In the genomic region with DNA sequence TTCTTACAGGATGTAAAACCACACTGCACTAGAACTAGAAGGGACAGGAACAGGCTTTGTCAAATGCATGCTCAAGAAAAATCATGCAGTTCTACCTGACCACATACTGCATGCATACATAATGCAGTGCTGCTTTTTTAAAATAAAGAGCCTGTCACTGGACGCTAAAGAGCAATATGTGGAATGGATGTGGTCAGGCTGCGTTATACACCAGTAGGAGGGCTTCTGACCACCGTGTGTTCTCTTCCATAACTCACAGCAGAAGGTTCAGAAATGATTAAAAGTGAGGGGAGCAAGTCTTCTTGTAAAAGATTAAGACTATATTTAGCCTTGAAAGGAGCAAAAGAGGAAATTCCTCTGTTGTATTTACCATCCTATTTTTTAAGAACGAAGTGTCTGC, we compare ENCODE assay signal across 22 cellular contexts.
A peak's percentile ranks its signal among the peaks of the same experiment; 100 is the strongest.
DNase-seq lines count a peak whose midpoint lies in the region; ATAC-seq, FAIRE-seq and TF ChIP-seq lines count a peak whose summit lies in the region.
"Had no signal": no experiment of that assay in that cellular context is flagged by ENCODE, and none has a peak within 500 bp of the region (broad histone marks: within the 10 kb centered on the region; RNA-seq: fewer than 3 reads in every experiment).

No MANE protein-coding gene starts in this region.

- H3K36me3 Mint-ChIP-seq in activated naive CD8-positive, alpha-beta T cell treated with anti-CD3 and anti-CD28 coated beads, Interleukin-2, amount 10 ng/mL, durations not matched to agents 7 days and 5 days: no peaks in the 10 kb centered on the region
- no peaks in the 10 kb centered on the region for H3K36me3 Mint-ChIP-seq in activated naive CD8-positive, alpha-beta T cell treated with anti-CD3 and anti-CD28 coated beads for 36 hours
- peaks cover 2% of the 10 kb centered on the region for H3K36me3 Mint-ChIP-seq in endodermal cell (ENCODE audit: low read depth)
- no peaks in the 10 kb centered on the region for H3K36me3 Mint-ChIP-seq in stimulated activated naive B cell treated with anti-CD40 and anti-IgM and Interleukin-4, amounts not matched to agents 10 μg/mL and 1 μg/mL and 100 μg/mL, for 72 hours
- H3K36me3 Mint-ChIP-seq: CD8-positive, alpha-beta T cell had no signal

- no peak overlapping the region for H3K4me3 Mint-ChIP-seq in activated naive CD8-positive, alpha-beta T cell treated with anti-CD3 and anti-CD28 coated beads, Interleukin-2, amount 10 ng/mL, durations not matched to agents 7 days and 5 days
- no peak overlapping the region for H3K4me3 Mint-ChIP-seq in activated naive CD8-positive, alpha-beta T cell treated with anti-CD3 and anti-CD28 coated beads for 36 hours
- no peak overlapping the region for H3K4me3 Mint-ChIP-seq in endodermal cell
- H3K4me3 Mint-ChIP-seq in stimulated activated naive B cell treated with anti-CD40 and anti-IgM and Interleukin-4, amounts not matched to agents 10 μg/mL and 1 μg/mL and 100 μg/mL, for 72 hours: peak overlapping the region in 1 of 2 donors; percentile 11
- H3K4me3 Mint-ChIP-seq: B cell; CD8-positive, alpha-beta T cell; HFFc6; IgD-negative memory B cell had no signal

- peaks cover 7% of the 10 kb centered on the region for H3K9me3 ChIP-seq in endodermal cell (ENCODE audit: control insufficient read depth, low read length)
- H3K9me3 ChIP-seq: BLaER1 treated with 17β-estradiol and CSF1 and Interleukin-3, amounts not matched to agents 10 nM and 100 nM had no signal

- H3K9me3 Mint-ChIP-seq in activated naive CD8-positive, alpha-beta T cell treated with anti-CD3 and anti-CD28 coated beads, Interleukin-2, amount 10 ng/mL, durations not matched to agents 7 days and 5 days: no peaks in the 10 kb centered on the region
- H3K9me3 Mint-ChIP-seq in activated naive CD8-positive, alpha-beta T cell treated with anti-CD3 and anti-CD28 coated beads for 36 hours: no peaks in the 10 kb centered on the region
- peaks cover 9% of the 10 kb centered on the region for H3K9me3 Mint-ChIP-seq in endodermal cell
- no peaks in the 10 kb centered on the region for H3K9me3 Mint-ChIP-seq in stimulated activated naive B cell treated with anti-CD40 and anti-IgM and Interleukin-4, amounts not matched to agents 10 μg/mL and 1 μg/mL and 100 μg/mL, for 72 hours
- H3K9me3 Mint-ChIP-seq: CD8-positive, alpha-beta T cell; IgD-negative memory B cell had no signal

- ATAC-seq in activated naive CD8-positive, alpha-beta T cell treated with anti-CD3 and anti-CD28 coated beads, Interleukin-2, amount 10 ng/mL, durations not matched to agents 7 days and 5 days (ENCODE audit: low read depth): peak; percentile 24
- peak; percentile 87 to 88 for ATAC-seq in stimulated activated naive B cell treated with anti-CD40 and anti-IgM and Interleukin-4, amounts not matched to agents 10 μg/mL and 1 μg/mL and 100 μg/mL, for 72 hours (replicated peaks)
- no peak for ATAC-seq in HG03039 (IDR thresholded peaks at IDR 0.05; ENCODE audit: unreplicated experiment)
- no peak for ATAC-seq in GM18868 (IDR thresholded peaks at IDR 0.05; ENCODE audit: unreplicated experiment)
- ATAC-seq: CD8-positive, alpha-beta T cell; HCT116; HepG2 had no signal

- whole genome bisulfite sequencing in endodermal cell (ENCODE audit: insufficient coverage in 1 of 2, insufficient read length in 1 of 2), 2 experiments: 71 to 93% methylated on average over 1 to 4 of the region's 4 CpGs

- H3K36me3 ChIP-seq in endodermal cell (ENCODE audit: control insufficient read depth, insufficient read depth, low read length): no peaks in the 10 kb centered on the region
- H3K36me3 ChIP-seq: BLaER1 treated with 17β-estradiol and CSF1 and Interleukin-3, amounts not matched to agents 10 nM and 100 nM had no signal

- no peak overlapping the region for H3K27ac ChIP-seq in endodermal cell (ENCODE audit: low read depth, low read length)
- H3K27ac ChIP-seq: BLaER1 treated with 17β-estradiol and CSF1 and Interleukin-3, amounts not matched to agents 10 nM and 100 nM had no signal

- no peak overlapping the region for H3K27ac Mint-ChIP-seq in activated naive CD8-positive, alpha-beta T cell treated with anti-CD3 and anti-CD28 coated beads, Interleukin-2, amount 10 ng/mL, durations not matched to agents 7 days and 5 days
- no peak overlapping the region for H3K27ac Mint-ChIP-seq in activated naive CD8-positive, alpha-beta T cell treated with anti-CD3 and anti-CD28 coated beads for 36 hours
- H3K27ac Mint-ChIP-seq in endodermal cell: no peak overlapping the region
- H3K27ac Mint-ChIP-seq in stimulated activated naive B cell treated with anti-CD40 and anti-IgM and Interleukin-4, amounts not matched to agents 10 μg/mL and 1 μg/mL and 100 μg/mL, for 72 hours: no peak overlapping the region
- H3K27ac Mint-ChIP-seq: B cell; CD8-positive, alpha-beta T cell; HFFc6; IgD-negative memory B cell had no signal

- no peak for FAIRE-seq in GM12892 (lab: Jason Lieb, UNC)
- FAIRE-seq: GM18507, H54, HepG2 had no signal

- no peak for TF ChIP-seq CTCF in NB4 (IDR thresholded peaks at IDR 0.05; ENCODE audit: low read depth, low read length)
- TF ChIP-seq CTCF in endodermal cell (conservative IDR thresholded peaks at IDR 0.05): no peak

- peaks cover 13% of the 10 kb centered on the region for H3K4me1 ChIP-seq in endodermal cell (ENCODE audit: control insufficient read depth, insufficient read depth, low read length)

- POLR2A ChIA-PET in activated naive CD8-positive, alpha-beta T cell treated with anti-CD3 and anti-CD28 coated beads, Interleukin-2, amount 10 ng/mL, durations not matched to agents 7 days and 5 days (lab: Charles Lee): no interaction called here

- DNase-seq in activated naive CD8-positive, alpha-beta T cell treated with anti-CD3 and anti-CD28 coated beads, Interleukin-2, amount 10 ng/mL, durations not matched to agents 7 days and 5 days: no peak
- DNase-seq in activated naive CD8-positive, alpha-beta T cell treated with anti-CD3 and anti-CD28 coated beads for 36 hours: no peak
- DNase-seq in NB4 (ENCODE audit: low read depth) (peak; percentile 15), endodermal cell (peak; percentile 13), GM12892 (ENCODE audit: insufficient read length) (no peak)
- peak; percentile 7 for DNase-seq in stimulated activated naive B cell treated with anti-CD40 and anti-IgM and Interleukin-4, amounts not matched to agents 10 μg/mL and 1 μg/mL and 100 μg/mL, for 72 hours
- DNase-seq: 8988T; Calu3; CD8-positive, alpha-beta T cell; DMS79 treated with DMSO at 0.1 percent for 48 hours; GF-D8; HFFc6; KG1 had no signal

- no peaks in the 10 kb centered on the region for H3K27me3 ChIP-seq in endodermal cell (ENCODE audit: control insufficient read depth, insufficient read depth, low read length, poor library complexity, severe bottlenecking)
- H3K27me3 ChIP-seq: BLaER1 treated with 17β-estradiol and CSF1 and Interleukin-3, amounts not matched to agents 10 nM and 100 nM had no signal

- H3K4me3 ChIP-seq in NB4 (ENCODE audit: low read depth, low read length) (no peak overlapping the region), endodermal cell (ENCODE audit: low read length) (no peak overlapping the region)
- H3K4me3 ChIP-seq: BLaER1 treated with 17β-estradiol and CSF1 and Interleukin-3, amounts not matched to agents 10 nM and 100 nM had no signal

- peaks cover 15% of the 10 kb centered on the region for H3K4me1 Mint-ChIP-seq in activated naive CD8-positive, alpha-beta T cell treated with anti-CD3 and anti-CD28 coated beads, Interleukin-2, amount 10 ng/mL, durations not matched to agents 7 days and 5 days
- peaks cover 4% of the 10 kb centered on the region for H3K4me1 Mint-ChIP-seq in activated naive CD8-positive, alpha-beta T cell treated with anti-CD3 and anti-CD28 coated beads for 36 hours
- H3K4me1 Mint-ChIP-seq in endodermal cell: peaks cover 42% of the 10 kb centered on the region
- peaks cover 18 to 25% of the 10 kb centered on the region in 2 donors for H3K4me1 Mint-ChIP-seq in stimulated activated naive B cell treated with anti-CD40 and anti-IgM and Interleukin-4, amounts not matched to agents 10 μg/mL and 1 μg/mL and 100 μg/mL, for 72 hours

- H3K9ac ChIP-seq in endodermal cell (ENCODE audit: extremely low read depth, low read length, poor library complexity, severe bottlenecking): no peak overlapping the region
- H3K9ac ChIP-seq: BLaER1 treated with 17β-estradiol and CSF1 and Interleukin-3, amounts not matched to agents 10 nM and 100 nM had no signal

- TF ChIP-seq POLR2A in NB4 (IDR thresholded peaks at IDR 0.05; ENCODE audit: extremely low read depth, insufficient read length) (no peak), GM12892 (IDR thresholded peaks at IDR 0.05; ENCODE audit: low read depth, low read length) (no peak)

- peaks cover 4% of the 10 kb centered on the region for H3K27me3 Mint-ChIP-seq in activated naive CD8-positive, alpha-beta T cell treated with anti-CD3 and anti-CD28 coated beads, Interleukin-2, amount 10 ng/mL, durations not matched to agents 7 days and 5 days
- peaks cover 11% of the 10 kb centered on the region for H3K27me3 Mint-ChIP-seq in activated naive CD8-positive, alpha-beta T cell treated with anti-CD3 and anti-CD28 coated beads for 36 hours
- H3K27me3 Mint-ChIP-seq in endodermal cell (ENCODE audit: insufficient read depth): peaks cover 11% of the 10 kb centered on the region
- no peaks in the 10 kb centered on the region for H3K27me3 Mint-ChIP-seq in stimulated activated naive B cell treated with anti-CD40 and anti-IgM and Interleukin-4, amounts not matched to agents 10 μg/mL and 1 μg/mL and 100 μg/mL, for 72 hours
- H3K27me3 Mint-ChIP-seq: B cell had no signal

Comparison
In these comparisons a context has a peak if more than half of its experiments do, and no peak if none do; other contexts are left out.
1. ATAC-seq: peak in activated naive CD8-positive, alpha-beta T cell treated with anti-CD3 and anti-CD28 coated beads, Interleukin-2, amount 10 ng/mL, durations not matched to agents 7 days and 5 days (single experiment) and stimulated activated naive B cell treated with anti-CD40 and anti-IgM and Interleukin-4, amounts not matched to agents 10 μg/mL and 1 μg/mL and 100 μg/mL, for 72 hours (2 of 2); none in HG03039 (single experiment) and GM18868 (single experiment).
2. DNase-seq: peak in NB4 (single experiment), endodermal cell (single experiment) and stimulated activated naive B cell treated with anti-CD40 and anti-IgM and Interleukin-4, amounts not matched to agents 10 μg/mL and 1 μg/mL and 100 μg/mL, for 72 hours (single experiment); none in activated naive CD8-positive, alpha-beta T cell treated with anti-CD3 and anti-CD28 coated beads, Interleukin-2, amount 10 ng/mL, durations not matched to agents 7 days and 5 days (single experiment), activated naive CD8-positive, alpha-beta T cell treated with anti-CD3 and anti-CD28 coated beads for 36 hours (single experiment) and GM12892 (single experiment).